Comparison of ENCODE assay signal across 8 cellular contexts in the genomic region with DNA sequence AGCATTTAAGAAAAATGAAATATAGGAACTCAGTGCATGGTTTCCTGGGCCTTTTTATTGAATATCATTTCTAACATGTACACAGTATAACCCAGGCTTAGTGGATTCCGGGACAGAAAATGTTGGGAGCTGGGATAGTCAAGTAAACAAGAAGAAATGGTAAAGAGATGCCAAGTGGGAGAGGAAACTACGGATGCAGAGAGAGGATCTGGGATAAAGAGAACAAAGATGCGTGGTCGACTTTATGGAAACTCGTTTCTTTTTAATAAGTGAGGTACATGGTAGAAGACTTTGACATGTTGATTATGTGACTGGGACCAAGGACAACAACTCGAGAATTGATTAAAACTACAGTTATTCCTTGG. TPM values are rescaled to one million over a fixed set of nuclear protein-coding genes. Genes with fewer than 3 reads are reported as not detected.
DNase-seq lines count a peak whose midpoint lies in the region; ATAC-seq and TF ChIP-seq lines count a peak whose summit lies in the region.

No MANE protein-coding gene starts in this region.

- H3K4me1 ChIP-seq in muscle layer of duodenum (ENCODE audit: control insufficient read depth in 1 of 2, insufficient read depth in 2 of 2, low read length in 2 of 2), result peaks cover 5 to 10% of the 10 kb centered on the region in 2 donors

- H3K9me3 ChIP-seq in muscle layer of duodenum (ENCODE audit: control insufficient read depth in 1 of 2, low read length in 2 of 2), result no peaks in the 10 kb centered on the region

- no peaks in the 10 kb centered on the region for H3K9me3 Mint-ChIP-seq in IgD-negative memory B cell
- H3K9me3 Mint-ChIP-seq in chondrocyte (ENCODE audit: low read depth), result no peaks in the 10 kb centered on the region

- peak overlapping the region; percentile 90 for H3K4me3 ChIP-seq in AG04449 (ENCODE audit: low read depth, low read length)
- peak overlapping the region; percentile 79 to 85 for H3K4me3 ChIP-seq in muscle layer of duodenum (ENCODE audit: low read depth in 1 of 2, low read length in 2 of 2)

- CTCF ChIA-PET in AG04449 (lab: Yijun Ruan, JAX), result interaction anchor here (0.6 to 2.2 kb wide), 2 partner anchors 136 to 163 kb away, joined by 3 to 8 read pairs; no protein-coding TSS in a partner anchor

- H3K36me3 ChIP-seq in muscle layer of duodenum (ENCODE audit: control insufficient read depth in 1 of 2, insufficient read depth in 2 of 2, low read length in 2 of 2), result no peaks in the 10 kb centered on the region

- H3K27me3 ChIP-seq in muscle layer of duodenum (ENCODE audit: low read depth, low read length), result peaks cover 9% of the 10 kb centered on the region

- ATAC-seq in GM18511 (IDR thresholded peaks at IDR 0.05; ENCODE audit: unreplicated experiment) (no peak), GM21786 (IDR thresholded peaks at IDR 0.05; ENCODE audit: unreplicated experiment) (no peak)

- H3K27ac ChIP-seq in muscle layer of duodenum (ENCODE audit: low read length), result peak overlapping the region; percentile 73

- DNase-seq in AG04449 (ENCODE audit: low read depth, low spot score) (no peak), chondrocyte (ENCODE audit: low spot score) (no peak), occipital lobe (lab: John Stamatoyannopoulos, UW) (no peak), anterior cingulate cortex (lab: John Stamatoyannopoulos, UW) (no peak)

- TF ChIP-seq CTCF in AG04449 (IDR thresholded peaks at IDR 0.05; ENCODE audit: insufficient read depth, low read length, missing control alignments) (no peak), chondrocyte (IDR thresholded peaks at IDR 0.05) (no peak)

- H3K4me1 Mint-ChIP-seq in IgD-negative memory B cell (peaks cover 8 to 16% (median 10%) of the 10 kb centered on the region in 3 donors), chondrocyte (ENCODE audit: low read depth) (peaks cover 32% of the 10 kb centered on the region)

- H3K27me3 Mint-ChIP-seq in IgD-negative memory B cell (peaks cover 22% of the 10 kb centered on the region), chondrocyte (ENCODE audit: low read depth) (no peaks in the 10 kb centered on the region)

- H3K27ac Mint-ChIP-seq in IgD-negative memory B cell, result peak overlapping the region; percentile 21 to 72 (median 59)
- peak overlapping the region; percentile 96 for H3K27ac Mint-ChIP-seq in chondrocyte (ENCODE audit: unreplicated experiment)

- H3K4me3 Mint-ChIP-seq in IgD-negative memory B cell (peak overlapping the region; percentile 87 to 97 (median 90)), chondrocyte (ENCODE audit: unreplicated experiment) (peak overlapping the region; percentile 86)

- POLR2A ChIA-PET in AG04449 (lab: Yijun Ruan, JAX), result interaction anchor here (1.9 to 2.7 kb wide), 2 partner anchors 13 kb away, joined by 6 to 15 read pairs; partner anchors contain the start of gene EIF2AK4

- H3K36me3 Mint-ChIP-seq in IgD-negative memory B cell (peaks cover 2% of the 10 kb centered on the region), chondrocyte (ENCODE audit: low read depth) (no peaks in the 10 kb centered on the region)

RNA-seq across cellular contexts. Expression of gene GPR176, which starts 1.2 kb away (rescaled TPM):
- polyA plus RNA-seq in IgD-negative memory B cell, result 0.46 TPM
- 31.1 to 33.0 TPM (median 31.2 TPM) in 3 replicates for total RNA-seq in chondrocyte
- total RNA-seq in occipital lobe, result 44.3 TPM

RNA-seq across cellular contexts. Expression of gene EIF2AK4, which starts 12.7 kb away (rescaled TPM):
- 18.1 TPM for polyA plus RNA-seq in IgD-negative memory B cell
- total RNA-seq in chondrocyte, result 43.8 to 56.3 TPM (median 44.4 TPM) in 3 replicates
- 28.7 TPM for total RNA-seq in occipital lobe
